15 cellular contexts compared by ENCODE assay signal in the genomic region with DNA sequence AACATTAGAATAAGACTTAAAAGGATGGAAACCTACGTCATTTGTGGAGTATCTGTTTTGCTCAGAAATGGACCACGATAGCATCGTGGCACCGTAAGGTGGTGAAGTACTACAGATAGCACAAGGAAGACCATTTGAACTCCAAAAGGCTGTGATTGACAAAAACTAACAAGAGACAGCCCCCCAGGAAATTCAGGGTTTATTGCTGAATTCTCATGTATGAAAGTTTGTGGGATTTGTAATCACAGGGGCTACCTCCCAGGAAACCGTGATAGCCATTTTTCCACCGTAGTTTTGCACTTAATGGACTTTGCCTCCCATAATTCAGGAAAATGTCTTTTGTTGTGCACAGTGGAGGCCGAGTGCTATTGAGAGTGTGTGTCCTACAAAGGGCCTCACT.
DNase-seq lines count a peak whose midpoint lies in the region; FAIRE-seq and TF ChIP-seq lines count a peak whose summit lies in the region.
"Had no signal": no experiment of that assay in that cellular context is flagged by ENCODE, and none has a peak within 500 bp of the region (broad histone marks: within the 10 kb centered on the region; RNA-seq: fewer than 3 reads in every experiment).

No MANE protein-coding gene starts in this region.

- H3F3A ChIP-seq in smooth muscle cell (ENCODE audit: low read depth): no peaks in the 10 kb centered on the region

- H3K27me3 ChIP-seq in astrocyte (ENCODE audit: insufficient read depth, low read length) (no peaks in the 10 kb centered on the region), smooth muscle cell (ENCODE audit: low read depth) (no peaks in the 10 kb centered on the region)

- H3K9me3 Mint-ChIP-seq in astrocyte (ENCODE audit: unreplicated experiment): no peaks in the 10 kb centered on the region
- H3K9me3 Mint-ChIP-seq: CD4-positive, CD25-positive, alpha-beta regulatory T cell; H9 had no signal

- TF ChIP-seq CTCF in astrocyte (IDR thresholded peaks at IDR 0.05; ENCODE audit: insufficient read depth, low read depth, low read length) (no peak), smooth muscle cell (IDR thresholded peaks at IDR 0.05; ENCODE audit: borderline replicate concordance, insufficient read depth, poor library complexity, severe bottlenecking) (no peak)

- H3K4me1 Mint-ChIP-seq in astrocyte (ENCODE audit: low read depth, unreplicated experiment): peaks cover 45% of the 10 kb centered on the region
- H3K4me1 Mint-ChIP-seq: CD4-positive, CD25-positive, alpha-beta regulatory T cell had no signal

- H4K20me1 ChIP-seq in astrocyte (ENCODE audit: insufficient read depth, low read length) (no peaks in the 10 kb centered on the region), smooth muscle cell (ENCODE audit: low read depth) (no peaks in the 10 kb centered on the region)

- no peaks in the 10 kb centered on the region for H3K27me3 Mint-ChIP-seq in astrocyte (ENCODE audit: low read depth, unreplicated experiment)

- no peak overlapping the region for H3K4me3 Mint-ChIP-seq in astrocyte (ENCODE audit: unreplicated experiment)
- H3K4me3 Mint-ChIP-seq: CD4-positive, CD25-positive, alpha-beta regulatory T cell; H9 had no signal

- DNase-seq in ELF-1 (ENCODE audit: low read depth, low spot score) (peak; percentile 0), astrocyte (ENCODE audit: low read depth) (no peak), islet precursor cell (peak; percentile 23), smooth muscle cell (lab: John Stamatoyannopoulos, UW; ENCODE audit: unreplicated experiment) (no peak), NCI-H82 treated with DMSO at 0.1 percent for 48 hours (lab: John Stamatoyannopoulos, UW; ENCODE audit: unreplicated experiment) (no peak), OCI-M2 (lab: John Stamatoyannopoulos, UW; ENCODE audit: unreplicated experiment) (no peak), NCI-H2081 treated with DMSO at 0.1 percent for 48 hours (lab: John Stamatoyannopoulos, UW) (no peak)
- DNase-seq: Calu3; CD4-positive, CD25-positive, alpha-beta regulatory T cell; DMS 273 treated with DMSO at 0.1 percent for 48 hours; DMS79; GOT3; H9 had no signal

- no peak overlapping the region for H3K27ac Mint-ChIP-seq in astrocyte (ENCODE audit: unreplicated experiment)
- H3K27ac Mint-ChIP-seq: CD4-positive, CD25-positive, alpha-beta regulatory T cell had no signal

- H3K9ac ChIP-seq in astrocyte (ENCODE audit: low read length) (peak overlapping the region; percentile 19), smooth muscle cell (ENCODE audit: low read depth) (no peak overlapping the region)

- H3K4me3 ChIP-seq in astrocyte (ENCODE audit: insufficient read depth, low read depth, low read length) (no peak overlapping the region), smooth muscle cell (no peak overlapping the region)

- H3K4me1 ChIP-seq in astrocyte (ENCODE audit: insufficient read depth, low read length) (peaks cover 69% of the 10 kb centered on the region), smooth muscle cell (ENCODE audit: low read depth) (peaks cover 41% of the 10 kb centered on the region)

- WGBS in smooth muscle cell (ENCODE audit: low lambda C conversion rate): 91% methylated on average over 7 of the region's 7 CpGs

- H3K27ac ChIP-seq in astrocyte (ENCODE audit: low read depth, low read length) (peak overlapping the region; percentile 65), smooth muscle cell (ENCODE audit: low read depth) (peak overlapping the region; percentile 63)

- H3K36me3 Mint-ChIP-seq in astrocyte (ENCODE audit: low read depth, unreplicated experiment): no peaks in the 10 kb centered on the region
- H3K36me3 Mint-ChIP-seq: CD4-positive, CD25-positive, alpha-beta regulatory T cell had no signal

- FAIRE-seq in astrocyte (lab: Jason Lieb, UNC): no peak
- FAIRE-seq: G401.6, GM12892 had no signal

- no peaks in the 10 kb centered on the region for H3K79me2 ChIP-seq in astrocyte (ENCODE audit: insufficient read depth, low read length)
- no peaks in the 10 kb centered on the region for H3K79me2 ChIP-seq in smooth muscle cell (ENCODE audit: low read depth)

- no peak overlapping the region for H2AFZ ChIP-seq in astrocyte (ENCODE audit: low read depth, low read length)
- no peak overlapping the region for H2AFZ ChIP-seq in smooth muscle cell (ENCODE audit: low read depth)

- H3K36me3 ChIP-seq in astrocyte (ENCODE audit: insufficient read depth, low read length) (no peaks in the 10 kb centered on the region), smooth muscle cell (ENCODE audit: low read depth) (no peaks in the 10 kb centered on the region)

- no peaks in the 10 kb centered on the region for H3K9me3 ChIP-seq in astrocyte (ENCODE audit: insufficient read depth, low read depth, low read length)
- no peaks in the 10 kb centered on the region for H3K9me3 ChIP-seq in smooth muscle cell (replicated peaks; ENCODE audit: low read depth)

- H3K4me2 ChIP-seq in astrocyte (ENCODE audit: low read length) (peak overlapping the region; percentile 77), smooth muscle cell (peak overlapping the region; percentile 41)

Comparison
In these comparisons a context has a peak if more than half of its experiments do, and no peak if none do; other contexts are left out.
1. DNase-seq: peak in ELF-1 (single experiment) and islet precursor cell (single experiment); none in astrocyte (single experiment), smooth muscle cell (single experiment), NCI-H82 treated with DMSO at 0.1 percent for 48 hours (single experiment), OCI-M2 (single experiment) and NCI-H2081 treated with DMSO at 0.1 percent for 48 hours (single experiment).